Comparison of ENCODE assay signal across 23 cellular contexts in genomic region chr2:86774862-86775261, GRCh38. TPM values are rescaled to one million over a fixed set of nuclear protein-coding genes. Genes with fewer than 3 reads are reported as not detected.
"Had no signal": no experiment of that assay in that cellular context is flagged by ENCODE, and none has a peak within 500 bp of the region (broad histone marks: within the 10 kb centered on the region; RNA-seq: fewer than 3 reads in every experiment).

No MANE protein-coding gene starts in this region.

- H3K27me3 Mint-ChIP-seq: effector memory CD8-positive, alpha-beta T cell; memory B cell; stimulated activated naive CD8-positive, alpha-beta T cell treated with anti-CD3 and anti-CD28 coated beads, Interleukin-15, amount 100 ng/mL, for 72 hours had no signal

- H3K27ac Mint-ChIP-seq: memory B cell had no signal

- H3K27ac ChIP-seq: coronary artery, esophagus squamous epithelium, neutrophil, pancreas, suprapubic skin, thyroid gland, vagina had no signal

- H3K4me1 ChIP-seq: esophagus squamous epithelium, pancreas, suprapubic skin, vagina had no signal

- H3K27me3 ChIP-seq: esophagus squamous epithelium, neutrophil, pancreas, suprapubic skin, thyroid gland, vagina had no signal

- H3K9me3 ChIP-seq: esophagus squamous epithelium, neutrophil, pancreas, suprapubic skin, thyroid gland, vagina had no signal

- H3K9me3 Mint-ChIP-seq: effector memory CD8-positive, alpha-beta T cell; memory B cell; natural killer cell; stimulated activated naive CD8-positive, alpha-beta T cell treated with anti-CD3 and anti-CD28 coated beads, Interleukin-15, amount 100 ng/mL, for 72 hours had no signal

- H3K4me3 ChIP-seq: coronary artery, esophagus squamous epithelium, lung, pancreas, smooth muscle cell, suprapubic skin, thyroid gland, vagina had no signal

- DNase-seq: dermis blood vessel endothelial cell; effector memory CD8-positive, alpha-beta T cell; erythroblast; esophagus squamous epithelium; foreskin melanocyte; natural killer cell; pancreas; stimulated activated CD4-positive, alpha-beta T cell treated with anti-CD3 and anti-CD28 coated beads, Interleukin-12 subunit alpha, Interleukin-12 subunit beta, amount 100 ng/mL, for 4 hours; stimulated activated CD4-positive, alpha-beta T cell treated with anti-CD3 and anti-CD28 coated beads, Interleukin-1b, Interleukin-23, amount 100 ng/mL, for 48 hours; stimulated activated CD4-positive, alpha-beta T cell treated with anti-CD3 and anti-CD28 coated beads, Interleukin-4, amount 100 ng/mL, for 1 hour; stimulated activated CD8-positive, alpha-beta memory T cell treated with anti-CD3 and anti-CD28 coated beads, Interleukin-4, amount 100 ng/mL, for 48 hours; stimulated activated naive CD4-positive, alpha-beta T cell; stimulated activated naive CD8-positive, alpha-beta T cell treated with anti-CD3 and anti-CD28 coated beads, Interleukin-15, amount 100 ng/mL, for 72 hours; thyroid gland; trophoblast cell had no signal

- H3K4me2 ChIP-seq: smooth muscle cell had no signal

- ATAC-seq: effector memory CD8-positive, alpha-beta T cell; natural killer cell; pancreas; sciatic nerve; stimulated activated naive CD8-positive, alpha-beta T cell treated with anti-CD3 and anti-CD28 coated beads, Interleukin-15, amount 100 ng/mL, for 72 hours had no signal

- H3K4me3 Mint-ChIP-seq: effector memory CD8-positive, alpha-beta T cell; memory B cell; natural killer cell; stimulated activated naive CD8-positive, alpha-beta T cell treated with anti-CD3 and anti-CD28 coated beads, Interleukin-15, amount 100 ng/mL, for 72 hours had no signal

- H3K4me1 Mint-ChIP-seq: natural killer cell had no signal

RNA-seq across cellular contexts. Expression of gene CD8A, which starts 15.9 kb away (rescaled TPM):
- total RNA-seq: dermis blood vessel endothelial cell, smooth muscle cell had no signal
